Comparison of ENCODE assay signal across 8 cellular contexts in genomic region chr10:14953452-14954000, GRCh38. TPM values are rescaled to one million over a fixed set of nuclear protein-coding genes. Genes with fewer than 3 reads are reported as not detected.
DNase-seq lines count a peak whose midpoint lies in the region; ATAC-seq and TF ChIP-seq lines count a peak whose summit lies in the region.

No MANE protein-coding gene starts in this region.

- peaks cover 7% of the 10 kb centered on the region; the same call in 1 of the 2 replicates for H3K4me1 ChIP-seq in iPS-20b (ENCODE audit: insufficient read depth, low read length)

- ATAC-seq in HG02623 (IDR thresholded peaks at IDR 0.05; ENCODE audit: unreplicated experiment), result peak; percentile 24

- H3K27ac ChIP-seq in iPS-20b (ENCODE audit: low read length) (no peak overlapping the region), skin epidermis (peak overlapping the region; percentile 82 to 97 (median 91))

- H3K4me3 ChIP-seq in astrocyte of the spinal cord (ENCODE audit: low read depth, low read length) (peak overlapping the region; percentile 86), iPS-20b (ENCODE audit: low read length) (peak overlapping the region; percentile 89), skin epidermis (peak overlapping the region; percentile 48 to 82 (median 62))

- H3K9ac ChIP-seq in iPS-20b (ENCODE audit: low read depth, low read length), result peak overlapping the region; percentile 86

- in situ Hi-C loops in astrocyte of the spinal cord (cut with HindIII; ENCODE audit: low sequenced_read_pairs), result no loop called here

- TF ChIP-seq CTCF in GM12872 (IDR thresholded peaks at IDR 0.05; ENCODE audit: insufficient read depth, low read depth, low read length), result peak; percentile 13; the same call in 1 of the 3 replicates
- peak; percentile 15 for TF ChIP-seq CTCF in astrocyte of the spinal cord (IDR thresholded peaks at IDR 0.05; ENCODE audit: low read depth, low read length)

- no peaks in the 10 kb centered on the region for H3K27me3 ChIP-seq in iPS-20b (ENCODE audit: insufficient read depth, low read length)

- peaks cover 9% of the 10 kb centered on the region; the same call in 1 of the 2 replicates for H3K36me3 ChIP-seq in iPS-20b (ENCODE audit: insufficient read depth, low read depth, low read length)

- no peaks in the 10 kb centered on the region for H3K9me3 ChIP-seq in iPS-20b (ENCODE audit: insufficient read depth, low read depth, low read length)

- peak; percentile 51 for DNase-seq in A172 (ENCODE audit: low spot score)
- peak; percentile 67 for DNase-seq in NCI-H146 treated with DMSO at 0.1 percent for 48 hours (lab: John Stamatoyannopoulos, UW; ENCODE audit: unreplicated experiment)
- DNase-seq in astrocyte of the spinal cord (ENCODE audit: low read depth, low spot score), result peak; percentile 70
- DNase-seq in stimulated activated CD4-positive, alpha-beta T cell treated with anti-CD3 and anti-CD28 coated beads, Interleukin-1b, Interleukin-23, amount 100 ng/mL, for 48 hours, result no peak

RNA-seq across cellular contexts. Expression of gene DCLRE1C, which starts 0.4 kb away (rescaled TPM):
- total RNA-seq in A172 (2014; rRNA removed; shearing (Covaris generic)), result 13.3 and 14.4 TPM in 2 replicates

RNA-seq across cellular contexts. Expression of gene MEIG1, which starts 5.7 kb away (rescaled TPM):
- total RNA-seq in A172 (2014; rRNA removed; shearing (Covaris generic)), result 0.48 TPM in 1 of 2 replicates, not detected in the other
